1 cellular context compared by ENCODE assay signal in the genomic region with DNA sequence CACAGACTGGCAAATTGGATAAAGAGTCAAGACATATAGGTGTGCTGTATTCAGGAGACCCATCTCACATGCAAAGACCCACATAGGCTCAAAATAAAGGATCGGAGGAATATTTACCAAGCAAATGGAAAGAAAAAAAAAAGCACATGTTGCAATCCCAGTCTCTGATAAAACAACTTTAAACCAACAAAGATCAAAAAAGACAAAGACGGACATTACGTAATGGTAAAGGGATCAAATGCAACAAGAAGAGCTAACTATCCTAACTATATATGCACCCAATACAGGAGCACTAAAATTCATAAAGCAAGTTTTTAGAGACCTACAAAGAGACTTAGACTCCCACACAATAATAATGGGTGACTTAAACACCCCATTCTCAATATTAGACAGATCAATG. TPM values are rescaled to one million over a fixed set of nuclear protein-coding genes. Genes with fewer than 3 reads are reported as not detected.
"Had no signal": no experiment of that assay in that cellular context is flagged by ENCODE, and none has a peak within 500 bp of the region (broad histone marks: within the 10 kb centered on the region; RNA-seq: fewer than 3 reads in every experiment).

No MANE protein-coding gene starts in this region.

RNA-seq across cellular contexts. Expression of a gene that starts 5.8 kb away (rescaled TPM):
- total RNA-seq: endodermal cell had no signal

RNA-seq across cellular contexts. Expression of a gene that starts 24.7 kb away (rescaled TPM):
- total RNA-seq: endodermal cell had no signal
